ENCODE assay signal across 8 cellular contexts in genomic region chr20:40991181-40991889, GRCh38. TPM values are rescaled to one million over a fixed set of nuclear protein-coding genes. Genes with fewer than 3 reads are reported as not detected.
A peak's percentile ranks its signal among the peaks of the same experiment; 100 is the strongest.
DNase-seq lines count a peak whose midpoint lies in the region; ATAC-seq, FAIRE-seq and TF ChIP-seq lines count a peak whose summit lies in the region.

No MANE protein-coding gene starts in this region.

- peak overlapping the region; percentile 82 for H2AFZ ChIP-seq in keratinocyte (ENCODE audit: control insufficient read depth, low read length)

- no peak overlapping the region for H3K9ac ChIP-seq in keratinocyte (ENCODE audit: control insufficient read depth, extremely low read depth, insufficient read depth, low read length)

- peak; percentile 58 for TF ChIP-seq POLR2A in GM19193 (IDR thresholded peaks at IDR 0.05; ENCODE audit: extremely low read depth, insufficient read depth, insufficient read length)

- H3K4me3 ChIP-seq in keratinocyte (ENCODE audit: control insufficient read depth in 2 of 3, extremely low read depth in 1 of 3, insufficient read depth in 2 of 3, low read depth in 1 of 3, low read length in 3 of 3): no peak overlapping the region

- dilution Hi-C loops in keratinocyte (cut with MboI; ENCODE audit: extremely low pct_ligation_motif_present, low sequenced_read_pairs): no loop called here

- H3K9me1 ChIP-seq in keratinocyte (ENCODE audit: control insufficient read depth, extremely low read depth, insufficient read depth, low read length): no peaks in the 10 kb centered on the region

- ATAC-seq in HG03095 (IDR thresholded peaks at IDR 0.05; ENCODE audit: unreplicated experiment): peak; percentile 89

- H3K27me3 ChIP-seq in keratinocyte (ENCODE audit: control insufficient read depth, extremely low read depth, insufficient read depth, low read length): no peaks in the 10 kb centered on the region

- no peaks in the 10 kb centered on the region for H3K36me3 ChIP-seq in keratinocyte (ENCODE audit: control insufficient read depth in 2 of 2, extremely low read depth in 1 of 2, insufficient read depth in 2 of 2, low read length in 2 of 2)

- H4K20me1 ChIP-seq in keratinocyte (ENCODE audit: control insufficient read depth, extremely low read depth, insufficient read depth, low read length): no peaks in the 10 kb centered on the region

- FAIRE-seq in keratinocyte (lab: Jason Lieb, UNC): no peak

- H3K4me2 ChIP-seq in keratinocyte (ENCODE audit: control insufficient read depth, extremely low read depth, insufficient read depth, low read depth, low read length): peak overlapping the region; percentile 27

- no peaks in the 10 kb centered on the region for H3K79me2 ChIP-seq in keratinocyte (ENCODE audit: control insufficient read depth, insufficient read depth, low read length)

- TF ChIP-seq CTCF in keratinocyte (optimal IDR thresholded peaks at IDR 0.05 in 1 of 3, IDR thresholded peaks at IDR 0.05 in 1 of 3, conservative IDR thresholded peaks at IDR 0.05 in 1 of 3; ENCODE audit: extremely low read depth in 1 of 3, insufficient read depth in 2 of 3, low read length in 3 of 3): no peak

- H3K27ac ChIP-seq in keratinocyte (ENCODE audit: control insufficient read depth, insufficient read depth, low read length): no peak overlapping the region

- DNase-seq in DMS 273 (lab: John Stamatoyannopoulos, UW; ENCODE audit: unreplicated experiment) (peak; percentile 45), SIG-M5 (lab: John Stamatoyannopoulos, UW) (peak; percentile 98), keratinocyte (ENCODE audit: low read depth, low spot score) (no peak), H4 (ENCODE audit: low spot score) (no peak), NCI-H748 (lab: John Stamatoyannopoulos, UW; ENCODE audit: unreplicated experiment) (no peak), amniotic stem cell (lab: John Stamatoyannopoulos, UW) (no peak)

- no peaks in the 10 kb centered on the region for H3K9me3 ChIP-seq in keratinocyte (ENCODE audit: control insufficient read depth, low read depth, low read length)

- peaks cover 16% of the 10 kb centered on the region for H3K4me1 ChIP-seq in keratinocyte (ENCODE audit: control insufficient read depth, extremely low read depth, insufficient read depth, low read length)

RNA-seq across cellular contexts. Expression of gene TOP1, which starts 37.3 kb away (rescaled TPM):
- polyA plus RNA-seq in keratinocyte: 13.8 to 25.2 TPM (median 20.4 TPM) in 3 replicates
- polyA plus RNA-seq in keratinocyte (2011; ENCODE audit: low read depth): 249 TPM
- polyA plus RNA-seq in keratinocyte (2011; cell fraction: cytosol; rRNA removed): 15.7 and 22.8 TPM in 2 replicates
- 30.5 and 40.4 TPM in 2 replicates for polyA plus RNA-seq in keratinocyte (2011; cell fraction: nucleus; rRNA removed)
- 58.4 and 64.0 TPM in 2 replicates for polyA plus RNA-seq in keratinocyte (2012; ENCODE audit: low replicate concordance)
- polyA minus RNA-seq in keratinocyte: 7.4 to 27.4 TPM (median 7.8 TPM) in 3 replicates
- polyA minus RNA-seq in keratinocyte (2011; cell fraction: cytosol; rRNA and poly(A)+ RNA removed): 16.5 TPM
- 14.8 and 40.6 TPM in 2 replicates for polyA minus RNA-seq in keratinocyte (2011; cell fraction: nucleus; rRNA and poly(A)+ RNA removed)
- 12.7 and 14.3 TPM in 2 replicates for total RNA-seq in H4 (2014; rRNA removed; shearing (Covaris generic))

Comparison
In these comparisons a context has a peak if more than half of its experiments do, and no peak if none do; other contexts are left out.
1. DNase-seq: peak in DMS 273 (single experiment) and SIG-M5 (single experiment); none in keratinocyte (single experiment), H4 (single experiment), NCI-H748 (single experiment) and amniotic stem cell (single experiment).